ENCODE assay signal across 1 cellular context in genomic region chr12:130526813-130527212, GRCh38.
A peak's percentile ranks its signal among the peaks of the same experiment; 100 is the strongest.
TF ChIP-seq lines count a peak whose summit lies in the region.

No MANE protein-coding gene starts in this region.

TF ChIP-seq in HepG2, 621 proteins besides CTCF, POLR2A, EP300 and RAD21 (continued from another document):
- TF ChIP-seq TERF1 (CRISPR knock-in tag; IDR thresholded peaks at IDR 0.05) (no peak), SALL1 (CRISPR knock-in tag; IDR thresholded peaks at IDR 0.05) (peak; percentile 39; the same call in 1 of the 2 replicates), ARNT (IDR thresholded peaks at IDR 0.05) (no peak), PPARG (CRISPR knock-in tag; conservative IDR thresholded peaks at IDR 0.05) (no peak), MED1 (CRISPR knock-in tag; IDR thresholded peaks at IDR 0.05) (0 out of 2 replicates have a peak, but pooled peaks have one; percentile 24), ZNF256 (CRISPR knock-in tag; conservative IDR thresholded peaks at IDR 0.05) (no peak), SMC3 (IDR thresholded peaks at IDR 0.05; ENCODE audit: low read length) (no peak)
